Comparison of ENCODE assay signal across 8 cellular contexts in the genomic region with DNA sequence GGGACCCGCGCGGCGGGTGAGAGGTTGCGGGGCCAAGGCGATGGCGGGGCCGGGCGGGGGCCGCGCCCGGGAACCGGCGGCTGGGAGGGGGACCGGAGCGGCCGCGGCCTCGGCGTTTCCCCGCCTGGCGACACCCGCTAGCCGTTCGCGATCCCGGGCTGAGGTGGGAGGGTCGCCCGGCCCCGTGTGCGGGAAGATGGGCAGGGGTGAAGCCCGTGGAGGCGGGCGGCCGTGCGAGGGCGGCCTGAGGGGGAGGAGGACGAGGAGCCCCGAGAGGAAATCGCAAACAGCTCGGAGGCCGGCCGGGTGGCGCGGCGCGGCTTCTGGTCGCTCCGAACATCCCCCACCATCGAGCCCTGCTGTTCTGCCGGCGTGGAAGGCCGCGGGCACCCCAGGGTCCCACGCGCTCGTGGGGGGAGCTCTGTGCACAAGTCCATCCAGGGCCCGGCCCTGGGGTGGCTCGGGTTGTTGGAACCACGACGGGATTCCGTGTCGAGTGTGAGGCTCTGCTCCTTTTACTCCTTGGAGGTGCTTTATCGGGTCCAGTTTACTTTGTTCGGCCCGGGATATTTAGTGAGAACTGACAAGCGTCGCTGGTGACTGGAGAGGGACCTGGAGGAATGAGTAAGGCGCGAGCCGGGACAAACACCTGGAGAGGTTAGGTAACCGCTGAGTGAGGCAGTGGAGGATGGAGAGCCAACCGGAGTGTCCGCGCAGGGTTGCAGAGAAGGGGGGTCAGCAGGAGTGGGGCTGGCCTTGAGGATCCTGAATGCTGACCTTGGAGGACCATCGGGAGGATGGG. TPM values are rescaled to one million over a fixed set of nuclear protein-coding genes. Genes with fewer than 3 reads are reported as not detected.
DNase-seq lines count a peak whose midpoint lies in the region; ATAC-seq and TF ChIP-seq lines count a peak whose summit lies in the region.

No MANE protein-coding gene starts in this region.

- H3K27me3 ChIP-seq in RWPE2 (ENCODE audit: insufficient read depth, poor library complexity, severe bottlenecking) (no peaks in the 10 kb centered on the region), heart left ventricle (no peaks in the 10 kb centered on the region), parathyroid adenoma (ENCODE audit: control insufficient read depth, insufficient read depth, low read length) (no peaks in the 10 kb centered on the region)

- POLR2A ChIA-PET in activated naive CD8-positive, alpha-beta T cell treated with anti-CD3 and anti-CD28 coated beads, Interleukin-2, amount 10 ng/mL, durations not matched to agents 7 days and 5 days (lab: Charles Lee) = interaction anchor here (0.5 to 3.3 kb wide), 17 partner anchors 9 to 142 kb away, joined by 3 to 33 read pairs (median 4); partner anchors contain the start of gene IQGAP1

- peak overlapping the region; percentile 86 for H2AFZ ChIP-seq in parathyroid adenoma

- DNase-seq in AG08396 (ENCODE audit: low spot score) (peak; percentile 81), RWPE2 (ENCODE audit: low spot score) (peak; percentile 75), heart left ventricle (peak; percentile 44 to 76 (median 63)), NCI-H2029 treated with DMSO at 0.1 percent for 48 hours (lab: John Stamatoyannopoulos, UW) (no peak)
- peak; percentile 77 for DNase-seq in activated naive CD8-positive, alpha-beta T cell treated with anti-CD3 and anti-CD28 coated beads, Interleukin-2, amount 10 ng/mL, durations not matched to agents 7 days and 5 days

- H3K4me1 Mint-ChIP-seq in activated naive CD8-positive, alpha-beta T cell treated with anti-CD3 and anti-CD28 coated beads, Interleukin-2, amount 10 ng/mL, durations not matched to agents 7 days and 5 days = peaks cover 38% of the 10 kb centered on the region

- WGBS in heart left ventricle, 4 donors = 0% methylated on average over 32 to 76 of the region's 76 CpGs

- TF ChIP-seq POLR2A in heart left ventricle (IDR thresholded peaks at IDR 0.05) = no peak

- H3K27ac ChIP-seq in RWPE2 (ENCODE audit: poor library complexity, severe bottlenecking) = peak overlapping the region; percentile 65
- H3K27ac ChIP-seq in heart left ventricle = peak overlapping the region; percentile 86 to 98 (median 95)
- peak overlapping the region; percentile 64 for H3K27ac ChIP-seq in parathyroid adenoma

- no peak overlapping the region for H3K9ac ChIP-seq in parathyroid adenoma

- H3K27ac Mint-ChIP-seq in activated naive CD8-positive, alpha-beta T cell treated with anti-CD3 and anti-CD28 coated beads, Interleukin-2, amount 10 ng/mL, durations not matched to agents 7 days and 5 days = peak overlapping the region; percentile 88

- no peaks in the 10 kb centered on the region for H3K27me3 Mint-ChIP-seq in activated naive CD8-positive, alpha-beta T cell treated with anti-CD3 and anti-CD28 coated beads, Interleukin-2, amount 10 ng/mL, durations not matched to agents 7 days and 5 days

- H3K4me3 Mint-ChIP-seq in activated naive CD8-positive, alpha-beta T cell treated with anti-CD3 and anti-CD28 coated beads, Interleukin-2, amount 10 ng/mL, durations not matched to agents 7 days and 5 days = peak overlapping the region; percentile 96

- H3K4me2 ChIP-seq in parathyroid adenoma (ENCODE audit: low read length) = peak overlapping the region; percentile 92

- H3K4me3 ChIP-seq in RWPE2 (ENCODE audit: severe bottlenecking) = peak overlapping the region; percentile 98
- H3K4me3 ChIP-seq in heart left ventricle = peak overlapping the region; percentile 65 to 95 (median 85)
- peak overlapping the region; percentile 66 for H3K4me3 ChIP-seq in parathyroid adenoma (ENCODE audit: low read depth, low read length)

- peaks cover 23% of the 10 kb centered on the region for H3K79me2 ChIP-seq in parathyroid adenoma

- ATAC-seq in GM19023 (IDR thresholded peaks at IDR 0.05; ENCODE audit: unreplicated experiment) (peak; percentile 39), HG03159 (IDR thresholded peaks at IDR 0.05; ENCODE audit: unreplicated experiment) (peak; percentile 36), RWPE2 (ENCODE audit: low read depth) (peak; percentile 67), heart left ventricle (peak; percentile 18 to 68 (median 44))
- peak; percentile 57 for ATAC-seq in activated naive CD8-positive, alpha-beta T cell treated with anti-CD3 and anti-CD28 coated beads, Interleukin-2, amount 10 ng/mL, durations not matched to agents 7 days and 5 days (ENCODE audit: low read depth)

- H3K36me3 ChIP-seq in RWPE2 (ENCODE audit: low read depth) (no peaks in the 10 kb centered on the region), heart left ventricle (no peaks in the 10 kb centered on the region), parathyroid adenoma (ENCODE audit: control insufficient read depth, insufficient read depth, low read length) (no peaks in the 10 kb centered on the region)

- intact Hi-C loops in heart left ventricle (cut with DNase I) = loop anchor here in 7 of 10 donors (2.0 to 10.0 kb wide), 4 partner anchors 30 to 67 kb away; no protein-coding TSS in a partner anchor

- peak; percentile 31 for TF ChIP-seq CTCF in RWPE2 (IDR thresholded peaks at IDR 0.05; ENCODE audit: poor library complexity, severe bottlenecking)
- TF ChIP-seq CTCF in heart left ventricle (IDR thresholded peaks at IDR 0.05) = no peak
- no peak for TF ChIP-seq CTCF in parathyroid adenoma (IDR thresholded peaks at IDR 0.05)

- no peaks in the 10 kb centered on the region for H3K9me3 Mint-ChIP-seq in activated naive CD8-positive, alpha-beta T cell treated with anti-CD3 and anti-CD28 coated beads, Interleukin-2, amount 10 ng/mL, durations not matched to agents 7 days and 5 days

- H3K36me3 Mint-ChIP-seq in activated naive CD8-positive, alpha-beta T cell treated with anti-CD3 and anti-CD28 coated beads, Interleukin-2, amount 10 ng/mL, durations not matched to agents 7 days and 5 days = peaks cover 24% of the 10 kb centered on the region

- H3K4me1 ChIP-seq in RWPE2 (ENCODE audit: insufficient read depth, poor library complexity, severe bottlenecking) = peaks cover 7% of the 10 kb centered on the region
- peaks cover 0 to 50% (median 29%) of the 10 kb centered on the region in 12 donors for H3K4me1 ChIP-seq in heart left ventricle
- no peaks in the 10 kb centered on the region for H3K4me1 ChIP-seq in parathyroid adenoma

- no peaks in the 10 kb centered on the region for H3K9me3 ChIP-seq in RWPE2 (ENCODE audit: severe bottlenecking)
- no peaks in the 10 kb centered on the region for H3K9me3 ChIP-seq in heart left ventricle
- H3K9me3 ChIP-seq in parathyroid adenoma (ENCODE audit: control insufficient read depth, low read length) = no peaks in the 10 kb centered on the region

RNA-seq across cellular contexts. Expression of gene CRTC3, which starts 0.7 kb away (rescaled TPM):
- 10 to 100 TPM; 70.5 to 74.1 TPM for total RNA-seq in activated naive CD8-positive, alpha-beta T cell treated with anti-CD3 and anti-CD28 coated beads, Interleukin-2, amount 10 ng/mL, durations not matched to agents 7 days and 5 days
- total RNA-seq in heart left ventricle = 10 to 100 TPM; 21.5 to 42.2 (median 26.8) TPM
- polyA plus RNA-seq in heart left ventricle = 10 to 100 TPM; 12.0 to 22.6 TPM
